Comparison of ENCODE assay signal across 22 cellular contexts in genomic region chr13:84086847-84087162, GRCh38.
DNase-seq lines count a peak whose midpoint lies in the region; ATAC-seq, FAIRE-seq and TF ChIP-seq lines count a peak whose summit lies in the region.
"Had no signal": no experiment of that assay in that cellular context is flagged by ENCODE, and none has a peak within 500 bp of the region (broad histone marks: within the 10 kb centered on the region; RNA-seq: fewer than 3 reads in every experiment).

No MANE protein-coding gene starts in this region.

- no peaks in the 10 kb centered on the region for H3K36me3 ChIP-seq in bronchial epithelial cell (ENCODE audit: control insufficient read depth, insufficient read depth, low read length)
- H3K36me3 ChIP-seq in kidney epithelial cell (ENCODE audit: control insufficient read depth, insufficient read depth, low read length) = no peaks in the 10 kb centered on the region
- H3K36me3 ChIP-seq: BLaER1, HAP-1, neutrophil had no signal

- no peaks in the 10 kb centered on the region for H3K9me3 Mint-ChIP-seq in CD4-positive, alpha-beta T cell
- no peaks in the 10 kb centered on the region for H3K9me3 Mint-ChIP-seq in stimulated activated effector memory CD8-positive, alpha-beta T cell treated with anti-CD3 and anti-CD28 coated beads, Interleukin-12 subunit alpha, Interleukin-12 subunit beta, amount 100 ng/mL, for 72 hours
- H3K9me3 Mint-ChIP-seq: activated T-cell treated with anti-CD3 and anti-CD28 coated beads, Interleukin-2, amount 50 U/mL, for 72 hours; stimulated activated naive CD8-positive, alpha-beta T cell treated with anti-CD3 and anti-CD28 coated beads, Interleukin-15, Interleukin-2, amounts not matched to agents 100 ng/mL and 50 ng/mL, for 24 hours had no signal

- no peaks in the 10 kb centered on the region for H3K27me3 ChIP-seq in CD4-positive, alpha-beta T cell (ENCODE audit: control insufficient read depth, insufficient read depth, low read length)
- H3K27me3 ChIP-seq in bronchial epithelial cell (ENCODE audit: control insufficient read depth, insufficient read depth, low read length) = no peaks in the 10 kb centered on the region
- no peaks in the 10 kb centered on the region for H3K27me3 ChIP-seq in kidney epithelial cell (ENCODE audit: control insufficient read depth, insufficient read depth, low read length)
- H3K27me3 ChIP-seq: BLaER1, neutrophil had no signal

- no peak for TF ChIP-seq CTCF in CD4-positive, alpha-beta T cell (IDR thresholded peaks at IDR 0.05)
- no peak for TF ChIP-seq CTCF in bronchial epithelial cell (IDR thresholded peaks at IDR 0.05; ENCODE audit: insufficient read depth, low read length, severe bottlenecking)
- TF ChIP-seq CTCF in kidney epithelial cell (IDR thresholded peaks at IDR 0.05; ENCODE audit: insufficient read depth, low read length, poor library complexity, severe bottlenecking) = no peak

- H3K4me1 Mint-ChIP-seq in CD4-positive, alpha-beta T cell (ENCODE audit: low read depth) = no peaks in the 10 kb centered on the region
- no peaks in the 10 kb centered on the region for H3K4me1 Mint-ChIP-seq in stimulated activated effector memory CD8-positive, alpha-beta T cell treated with anti-CD3 and anti-CD28 coated beads, Interleukin-12 subunit alpha, Interleukin-12 subunit beta, amount 100 ng/mL, for 72 hours

- POLR2A ChIA-PET in CD4-positive, alpha-beta T cell (lab: Charles Lee) = no interaction called here

- ATAC-seq in CD4-positive, alpha-beta T cell (ENCODE audit: poor library complexity) = no peak
- peak; percentile 41 for ATAC-seq in HG03066 (IDR thresholded peaks at IDR 0.05; ENCODE audit: low read depth, unreplicated experiment)
- no peak for ATAC-seq in left colon
- no peak for ATAC-seq in stimulated activated effector memory CD8-positive, alpha-beta T cell treated with anti-CD3 and anti-CD28 coated beads, Interleukin-12 subunit alpha, Interleukin-12 subunit beta, amount 100 ng/mL, for 72 hours
- ATAC-seq: esophagus mucosa, left ventricle myocardium superior had no signal

- H3K4me3 ChIP-seq in bronchial epithelial cell (ENCODE audit: low read depth, low read length) = peak overlapping the region; percentile 10
- H3K4me3 ChIP-seq in kidney epithelial cell (ENCODE audit: low read depth, low read length) = peak overlapping the region; percentile 9
- H3K4me3 ChIP-seq: HAP-1, SK-N-MC had no signal

- H3K9me3 ChIP-seq in CD4-positive, alpha-beta T cell (ENCODE audit: control insufficient read depth, low read length) = peaks cover 4% of the 10 kb centered on the region
- H3K9me3 ChIP-seq: HAP-1, neutrophil had no signal

- CTCF ChIA-PET in CD4-positive, alpha-beta T cell (lab: Charles Lee) = no interaction called here

- H3K27ac ChIP-seq in CD4-positive, alpha-beta T cell (ENCODE audit: low read depth, low read length) = no peak overlapping the region
- H3K27ac ChIP-seq: BLaER1, neutrophil, SK-N-MC had no signal

- intact Hi-C loops in CD4-positive, alpha-beta T cell (cut with DNase I, micrococcal nuclease) = no loop called here
- intact Hi-C loops in left colon (cut with DNase I, micrococcal nuclease) = no loop called here

- H3K27ac Mint-ChIP-seq in CD4-positive, alpha-beta T cell = no peak overlapping the region
- H3K27ac Mint-ChIP-seq in stimulated activated effector memory CD8-positive, alpha-beta T cell treated with anti-CD3 and anti-CD28 coated beads, Interleukin-12 subunit alpha, Interleukin-12 subunit beta, amount 100 ng/mL, for 72 hours = no peak overlapping the region
- H3K27ac Mint-ChIP-seq: stimulated activated naive CD8-positive, alpha-beta T cell treated with anti-CD3 and anti-CD28 coated beads, Interleukin-15, Interleukin-2, amounts not matched to agents 100 ng/mL and 50 ng/mL, for 24 hours had no signal

- H3K4me3 Mint-ChIP-seq in CD4-positive, alpha-beta T cell = peak overlapping the region; percentile 50
- H3K4me3 Mint-ChIP-seq in stimulated activated effector memory CD8-positive, alpha-beta T cell treated with anti-CD3 and anti-CD28 coated beads, Interleukin-12 subunit alpha, Interleukin-12 subunit beta, amount 100 ng/mL, for 72 hours = no peak overlapping the region
- H3K4me3 Mint-ChIP-seq: stimulated activated naive CD8-positive, alpha-beta T cell treated with anti-CD3 and anti-CD28 coated beads, Interleukin-15, Interleukin-2, amounts not matched to agents 100 ng/mL and 50 ng/mL, for 24 hours had no signal

- DNase-seq in CD4-positive, alpha-beta T cell = no peak
- DNase-seq in bronchial epithelial cell (ENCODE audit: low read depth) (no peak), kidney epithelial cell (ENCODE audit: low read depth) (no peak), HK-2 (ENCODE audit: unreplicated experiment) (no peak), left colon (no peak)
- no peak for DNase-seq in stimulated activated effector memory CD8-positive, alpha-beta T cell treated with anti-CD3 and anti-CD28 coated beads, Interleukin-12 subunit alpha, Interleukin-12 subunit beta, amount 100 ng/mL, for 72 hours (ENCODE audit: low spot score in 2 of 2)
- DNase-seq: activated CD8-positive, alpha-beta memory T cell treated with anti-CD3 and anti-CD28 coated beads for 24 hours; Calu3; left ventricle myocardium superior; NCI-H1417; NCI-H510A; small intestine; stimulated activated CD4-positive, alpha-beta T cell treated with anti-CD3 and anti-CD28 coated beads, Interleukin-2, amount 100 ng/mL, for 48 hours had no signal

- FAIRE-seq in bronchial epithelial cell (lab: Jason Lieb, UNC) = no peak
- FAIRE-seq: GM18507, small intestine had no signal

- no peaks in the 10 kb centered on the region for H3K27me3 Mint-ChIP-seq in CD4-positive, alpha-beta T cell
- H3K27me3 Mint-ChIP-seq: stimulated activated naive CD8-positive, alpha-beta T cell treated with anti-CD3 and anti-CD28 coated beads, Interleukin-15, Interleukin-2, amounts not matched to agents 100 ng/mL and 50 ng/mL, for 24 hours had no signal

- no peaks in the 10 kb centered on the region for H3K36me3 Mint-ChIP-seq in CD4-positive, alpha-beta T cell (ENCODE audit: low read depth)
- no peaks in the 10 kb centered on the region for H3K36me3 Mint-ChIP-seq in stimulated activated effector memory CD8-positive, alpha-beta T cell treated with anti-CD3 and anti-CD28 coated beads, Interleukin-12 subunit alpha, Interleukin-12 subunit beta, amount 100 ng/mL, for 72 hours
